In the genomic region with DNA sequence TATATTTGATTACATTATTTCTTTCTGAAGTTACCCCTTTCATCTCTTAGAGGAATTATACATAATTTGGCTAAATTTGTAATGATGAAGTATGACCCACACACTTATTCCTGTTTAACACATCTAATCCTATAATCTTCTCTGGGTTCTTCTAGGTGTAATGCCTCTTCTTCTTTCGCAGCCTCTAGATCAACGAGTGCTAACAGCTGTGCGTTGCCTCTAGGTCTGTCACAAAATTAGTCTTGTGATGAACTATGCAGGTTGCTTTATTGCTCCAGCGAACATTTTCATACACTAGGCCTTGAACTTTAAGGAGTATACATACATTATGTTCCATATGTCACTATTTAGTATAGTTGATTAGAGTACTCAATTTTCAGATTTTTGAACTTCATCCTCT, we compare ENCODE assay signal across 28 cellular contexts.
"Had no signal": no experiment of that assay in that cellular context is flagged by ENCODE, and none has a peak within 500 bp of the region (broad histone marks: within the 10 kb centered on the region; RNA-seq: fewer than 3 reads in every experiment).

No MANE protein-coding gene starts in this region.

- H3K27me3 ChIP-seq: neural progenitor cell, ovary, right lobe of liver, spleen, suprapubic skin, testis, tibial artery, transverse colon, upper lobe of right lung, vagina had no signal

- H3K27ac ChIP-seq: neural progenitor cell, ovary, parathyroid adenoma, psoas muscle, right lobe of liver, skin epidermis, spleen, suprapubic skin, testis, tibial artery, transverse colon, upper lobe of right lung, vagina had no signal

- H3K4me3 ChIP-seq: neural progenitor cell, ovary, psoas muscle, right lobe of liver, skin epidermis, smooth muscle cell, spleen, suprapubic skin, testis, tibial artery, transverse colon, upper lobe of right lung, vagina had no signal

- DNase-seq: natural killer cell; occipital lobe; ovary; posterior cingulate gyrus; psoas muscle; right cardiac atrium; right lobe of liver; spleen; stimulated activated CD4-positive, alpha-beta T cell treated with anti-CD3 and anti-CD28 coated beads, Interleukin-12 subunit alpha, Interleukin-12 subunit beta, amount 100 ng/mL, for 4 hours; stimulated activated CD4-positive, alpha-beta T cell treated with anti-CD3 and anti-CD28 coated beads, Interleukin-1b, Interleukin-23, amount 100 ng/mL, for 48 hours; stimulated activated CD4-positive, alpha-beta T cell treated with anti-CD3 and anti-CD28 coated beads, Interleukin-4, amount 100 ng/mL, for 1 hour; stimulated activated CD4-positive, alpha-beta T cell treated with anti-CD3 and anti-CD28 coated beads, Interleukin-4, amount 100 ng/mL, for 4 hours; stimulated activated CD8-positive, alpha-beta memory T cell treated with anti-CD3 and anti-CD28 coated beads, Interleukin-4, amount 100 ng/mL, for 48 hours; stimulated activated naive CD4-positive, alpha-beta T cell; stimulated activated naive CD8-positive, alpha-beta T cell treated with anti-CD3 and anti-CD28 coated beads, Interleukin-15, amount 100 ng/mL, for 72 hours; stimulated activated naive CD8-positive, alpha-beta T cell treated with anti-CD3 and anti-CD28 coated beads, Interleukin-15, Interleukin-2, amounts not matched to agents 100 U/mL and 50 U/mL, for 24 hours; substantia nigra; testis; tibial artery; transverse colon; upper lobe of right lung had no signal

- H3K36me3 ChIP-seq: neural progenitor cell, ovary, right lobe of liver, spleen, suprapubic skin, tibial artery, transverse colon, upper lobe of right lung, vagina had no signal

- ATAC-seq: natural killer cell; psoas muscle; right cardiac atrium; right lobe of liver; stimulated activated memory B cell treated with anti-CD40 and anti-IgM and Interleukin-4, amounts not matched to agents 10 μg/mL and 1 μg/mL and 100 μg/mL, for 72 hours; stimulated activated naive CD8-positive, alpha-beta T cell treated with anti-CD3 and anti-CD28 coated beads, Interleukin-15, amount 100 ng/mL, for 72 hours; stimulated activated naive CD8-positive, alpha-beta T cell treated with anti-CD3 and anti-CD28 coated beads, Interleukin-15, Interleukin-2, amounts not matched to agents 100 U/mL and 50 U/mL, for 24 hours; upper lobe of right lung had no signal

- H3K9me3 ChIP-seq: ovary, psoas muscle, right lobe of liver, spleen, suprapubic skin, testis, tibial artery, transverse colon, upper lobe of right lung, vagina had no signal
